In genomic region chr1:119885903-119886783, GRCh38 we compare ENCODE assay signal across 8 cellular contexts. TPM values are rescaled to one million over a fixed set of nuclear protein-coding genes. Genes with fewer than 3 reads are reported as not detected.
DNase-seq lines count a peak whose midpoint lies in the region; ATAC-seq and TF ChIP-seq lines count a peak whose summit lies in the region.

No MANE protein-coding gene starts in this region.

- no peak overlapping the region for H2BK5ac ChIP-seq in H9 (ENCODE audit: insufficient read length, low read length)

- TF ChIP-seq POLR2A in spleen (IDR thresholded peaks at IDR 0.05), result no peak

- H3K18ac ChIP-seq in H9 (ENCODE audit: insufficient read length, low read depth, low read length), result no peak overlapping the region

- no peak overlapping the region for H2BK15ac ChIP-seq in H9 (ENCODE audit: low read depth, low read length)

- no peak overlapping the region for H3K14ac ChIP-seq in H9 (ENCODE audit: insufficient read depth, low read length)

- H4K91ac ChIP-seq in H9 (ENCODE audit: insufficient read length, low read depth, low read length), result no peak overlapping the region

- no peak overlapping the region for H2BK20ac ChIP-seq in H9 (ENCODE audit: low read depth, low read length, poor library complexity, severe bottlenecking)

- H2AK5ac ChIP-seq in H9 (ENCODE audit: insufficient read length, low read length), result no peak overlapping the region

- H3K36me3 ChIP-seq in CD4-positive, alpha-beta memory T cell (ENCODE audit: insufficient read depth, low read length), result no peaks in the 10 kb centered on the region
- H3K36me3 ChIP-seq in heart right ventricle, result no peaks in the 10 kb centered on the region
- H3K36me3 ChIP-seq in spleen, result no peaks in the 10 kb centered on the region

- no peak overlapping the region for H2BK12ac ChIP-seq in H9 (ENCODE audit: insufficient read length, low read depth, low read length)

- no peak overlapping the region for H3K4ac ChIP-seq in H9 (ENCODE audit: low read depth, low read length)

- no peak overlapping the region for H3K23ac ChIP-seq in H9 (ENCODE audit: insufficient read length, low read depth, low read length)

- H3K36me3 Mint-ChIP-seq in CD4-positive, alpha-beta memory T cell, result peaks cover 0 to 10% of the 10 kb centered on the region in 2 donors
- no peaks in the 10 kb centered on the region for H3K36me3 Mint-ChIP-seq in H9 (ENCODE audit: insufficient read depth in 1 of 3, low read depth in 3 of 3)

- intact Hi-C loops in CD4-positive, alpha-beta memory T cell (cut with micrococcal nuclease), result no loop called here
- intact Hi-C loops in heart right ventricle (cut with DNase I), result loop anchor here in 2 of 10 donors (10.0 kb wide), 3 partner anchors 49 to 259 kb away; no protein-coding TSS in a partner anchor
- intact Hi-C loops in spleen (cut with DNase I; ENCODE audit: low total_unique reads), result no loop called here

- TF ChIP-seq CTCF in H9 (conservative IDR thresholded peaks at IDR 0.05) (peak; percentile 88), heart right ventricle (IDR thresholded peaks at IDR 0.05) (peak; percentile 41 to 80 (median 68)), spleen (IDR thresholded peaks at IDR 0.05 in 8 of 11, conservative IDR thresholded peaks at IDR 0.05 in 3 of 11) (peak; percentile 35 to 84 (median 69))

- H3K79me2 ChIP-seq in H9 (ENCODE audit: insufficient read depth, low read length), result no peaks in the 10 kb centered on the region

- no peaks in the 10 kb centered on the region for H3K4me1 Mint-ChIP-seq in CD4-positive, alpha-beta memory T cell
- peaks cover 2 to 3% of the 10 kb centered on the region in 2 experiments; a peak in 2 of 4 replicates for H3K4me1 Mint-ChIP-seq in H9

- no peak overlapping the region for H4K5ac ChIP-seq in H9 (ENCODE audit: insufficient read length, low read depth, low read length)

- H4K8ac ChIP-seq in H9 (replicated peaks; ENCODE audit: insufficient read length, low read depth, low read length), result no peak overlapping the region

- H3K27me3 Mint-ChIP-seq in CD4-positive, alpha-beta memory T cell, result peaks cover 14 to 25% of the 10 kb centered on the region in 2 donors
- peaks cover 2% of the 10 kb centered on the region for H3K27me3 Mint-ChIP-seq in H9 (ENCODE audit: low read depth)

- peak in 4 of 5 donors; percentile 12 to 39 (median 34) for DNase-seq in CD4-positive, alpha-beta memory T cell
- DNase-seq in H9, result peak; percentile 69
- DNase-seq in SHP77 (lab: John Stamatoyannopoulos, UW), result peak; percentile 9 to 16
- DNase-seq in activated naive CD4-positive, alpha-beta T cell (lab: John Stamatoyannopoulos, UW), result peak; percentile 1 to 18 (median 10)
- DNase-seq in heart right ventricle, result peak; percentile 41 to 42
- peak; percentile 81 for DNase-seq in spleen
- no peak for DNase-seq in NCI-H2227 treated with DMSO at 0.1 percent for 48 hours (lab: John Stamatoyannopoulos, UW)

- ATAC-seq in heart right ventricle, result peak in 5 of 8 donors; percentile 46 to 73 (median 66)
- ATAC-seq in GM19455 (IDR thresholded peaks at IDR 0.05; ENCODE audit: unreplicated experiment), result no peak

- H2AFZ ChIP-seq in H9 (ENCODE audit: low read length), result no peak overlapping the region

- H3K56ac ChIP-seq in H9 (ENCODE audit: insufficient read length, low read depth, low read length), result no peak overlapping the region

- CTCF ChIA-PET in CD4-positive, alpha-beta memory T cell (lab: Charles Lee; ENCODE audit: partially characterized antibody), result interaction anchor here (0.6 to 1.8 kb wide), 10 partner anchors 7 to 82 kb away, joined by 3 to 5 read pairs (median 3); no protein-coding TSS in a partner anchor

- no peak overlapping the region for H3K4me2 ChIP-seq in H9 (ENCODE audit: insufficient read depth, insufficient read length, low read length)

- POLR2A ChIA-PET in CD4-positive, alpha-beta memory T cell (lab: Charles Lee; ENCODE audit: partially characterized antibody), result no interaction called here

- no peak overlapping the region for H3K4me3 ChIP-seq in CD4-positive, alpha-beta memory T cell (ENCODE audit: low read length in 2 of 2)
- H3K4me3 ChIP-seq in heart right ventricle, result no peak overlapping the region
- H3K4me3 ChIP-seq in spleen, result no peak overlapping the region

- H3K23me2 ChIP-seq in H9 (ENCODE audit: insufficient read length, low read depth, low read length, poor library complexity, severe bottlenecking), result no peaks in the 10 kb centered on the region

- no peak overlapping the region for H3K9ac ChIP-seq in H9 (ENCODE audit: extremely low read depth, insufficient read length, low read length)

- no peaks in the 10 kb centered on the region for H4K20me1 ChIP-seq in H9 (ENCODE audit: control insufficient read depth, insufficient read depth, insufficient read length)

- no peaks in the 10 kb centered on the region for H3K4me1 ChIP-seq in CD4-positive, alpha-beta memory T cell (ENCODE audit: insufficient read depth, low read length)
- H3K4me1 ChIP-seq in H9 (ENCODE audit: insufficient read depth, low read length) (no peaks in the 10 kb centered on the region), heart right ventricle (peaks cover 0 to 4% (median 0%) of the 10 kb centered on the region in 9 donors), spleen (no peaks in the 10 kb centered on the region)

- H3K79me1 ChIP-seq in H9 (ENCODE audit: insufficient read depth, low read depth, low read length, poor library complexity, severe bottlenecking), result no peaks in the 10 kb centered on the region

- no peaks in the 10 kb centered on the region for H3K27me3 ChIP-seq in CD4-positive, alpha-beta memory T cell (ENCODE audit: insufficient read depth, low read length)
- no peaks in the 10 kb centered on the region for H3K27me3 ChIP-seq in H9 (ENCODE audit: insufficient read depth, low read length)
- H3K27me3 ChIP-seq in heart right ventricle, result peaks cover 0 to 23% (median 8%) of the 10 kb centered on the region in 7 donors
- H3K27me3 ChIP-seq in spleen (replicated peaks in 1 of 7), result peaks cover 0 to 14% (median 0%) of the 10 kb centered on the region in 7 donors

- peaks cover 0 to 16% (median 10%) of the 10 kb centered on the region in 8 donors for H3K9me3 Mint-ChIP-seq in CD4-positive, alpha-beta memory T cell
- H3K9me3 Mint-ChIP-seq in H9, result peaks cover 0 to 5% of the 10 kb centered on the region in 2 experiments; a peak in 1 of 5 replicates

- WGBS in H9 (ENCODE audit: extremely low coverage, insufficient read length, low lambda C conversion rate), result no CpG with 5 or more reads among the region's 11 CpGs
- WGBS in heart right ventricle, 2 donors, result 52 to 53% methylated on average over 11 of the region's 11 CpGs
- WGBS in spleen, 5 donors, result 59 to 76% (median 62%) methylated on average over 11 of the region's 11 CpGs

- H3K27ac Mint-ChIP-seq in CD4-positive, alpha-beta memory T cell, result no peak overlapping the region
- no peak overlapping the region for H3K27ac Mint-ChIP-seq in H9

- H3K9me3 ChIP-seq in CD4-positive, alpha-beta memory T cell (ENCODE audit: control insufficient read depth in 1 of 2, low read length in 2 of 2), result no peaks in the 10 kb centered on the region
- H3K9me3 ChIP-seq in H9 (ENCODE audit: control insufficient read depth, low read depth, low read length), result no peaks in the 10 kb centered on the region
- H3K9me3 ChIP-seq in heart right ventricle, result peaks cover 0 to 14% (median 0%) of the 10 kb centered on the region in 11 donors
- peaks cover 0 to 19% (median 13%) of the 10 kb centered on the region in 8 donors for H3K9me3 ChIP-seq in spleen

- H3K27ac ChIP-seq in CD4-positive, alpha-beta memory T cell (ENCODE audit: low read depth, low read length), result no peak overlapping the region
- H3K27ac ChIP-seq in H9 (ENCODE audit: insufficient read length, low read depth, low read length), result no peak overlapping the region
- no peak overlapping the region for H3K27ac ChIP-seq in heart right ventricle
- H3K27ac ChIP-seq in spleen, result no peak overlapping the region

- no peak overlapping the region for H3T11ph ChIP-seq in H9 (ENCODE audit: low read length)

- no peak overlapping the region for H2BK120ac ChIP-seq in H9 (ENCODE audit: low read depth, low read length, poor library complexity, severe bottlenecking)

- H3K4me3 Mint-ChIP-seq in CD4-positive, alpha-beta memory T cell, result peak overlapping the region in 1 of 8 donors; percentile 4
- no peak overlapping the region for H3K4me3 Mint-ChIP-seq in H9

RNA-seq across cellular contexts. Expression of gene ADAM30, which starts 10.2 kb away (rescaled TPM):
- not detected for total RNA-seq in CD4-positive, alpha-beta memory T cell
- not detected for polyA plus RNA-seq in CD4-positive, alpha-beta memory T cell
- not detected in 2 replicates for total RNA-seq in H9 (2021)
- total RNA-seq in heart right ventricle, result not detected
- polyA plus RNA-seq in heart right ventricle, result not detected
- total RNA-seq in spleen, result not detected
- not detected for polyA plus RNA-seq in spleen
